In genomic region chr4:124555959-124556358, GRCh38 we compare ENCODE assay signal across 23 cellular contexts.
"Had no signal": no experiment of that assay in that cellular context is flagged by ENCODE, and none has a peak within 500 bp of the region (broad histone marks: within the 10 kb centered on the region; RNA-seq: fewer than 3 reads in every experiment).

No MANE protein-coding gene starts in this region.

- H3K4me3 Mint-ChIP-seq: activated CD4-positive, alpha-beta T cell treated with anti-CD3 and anti-CD28 coated beads for 36 hours; activated CD8-positive, alpha-beta T cell treated with anti-CD3 and anti-CD28 coated beads for 36 hours; activated naive CD4-positive, alpha-beta T cell treated with anti-CD3 and anti-CD28 coated beads, Interleukin-2, amount 50 U/mL, for 24 hours; T-cell had no signal

- H3K27ac Mint-ChIP-seq: activated CD4-positive, alpha-beta T cell treated with anti-CD3 and anti-CD28 coated beads for 36 hours; activated CD8-positive, alpha-beta T cell treated with anti-CD3 and anti-CD28 coated beads for 36 hours; activated naive CD4-positive, alpha-beta T cell treated with anti-CD3 and anti-CD28 coated beads, Interleukin-2, amount 50 U/mL, for 24 hours; T-cell had no signal

- H3K36me3 Mint-ChIP-seq: activated naive CD4-positive, alpha-beta T cell treated with anti-CD3 and anti-CD28 coated beads, Interleukin-2, amount 50 U/mL, for 24 hours; T-cell had no signal

- H3K4me1 Mint-ChIP-seq: activated CD4-positive, alpha-beta T cell treated with anti-CD3 and anti-CD28 coated beads for 36 hours; activated naive CD4-positive, alpha-beta T cell treated with anti-CD3 and anti-CD28 coated beads, Interleukin-2, amount 50 U/mL, for 24 hours; T-cell had no signal

- H3K9me3 Mint-ChIP-seq: activated CD8-positive, alpha-beta T cell treated with anti-CD3 and anti-CD28 coated beads for 36 hours; activated naive CD4-positive, alpha-beta T cell treated with anti-CD3 and anti-CD28 coated beads, Interleukin-2, amount 50 U/mL, for 24 hours; T-cell had no signal

- H3K27me3 Mint-ChIP-seq: activated CD4-positive, alpha-beta T cell treated with anti-CD3 and anti-CD28 coated beads for 36 hours; activated CD8-positive, alpha-beta T cell treated with anti-CD3 and anti-CD28 coated beads for 36 hours; activated naive CD4-positive, alpha-beta T cell treated with anti-CD3 and anti-CD28 coated beads, Interleukin-2, amount 50 U/mL, for 24 hours; T-cell had no signal

- ATAC-seq: activated CD4-positive, alpha-beta T cell treated with anti-CD3 and anti-CD28 coated beads for 36 hours; activated CD8-positive, alpha-beta T cell treated with anti-CD3 and anti-CD28 coated beads for 36 hours; PC-3; T-cell had no signal

- DNase-seq: activated CD4-positive, alpha-beta T cell treated with anti-CD3 and anti-CD28 coated beads for 36 hours; activated CD4-positive, alpha-beta T cell treated with anti-CD3 and anti-CD28 coated beads, Interleukin-2, amount 50 U/mL, for 1 hour; activated CD8-positive, alpha-beta memory T cell treated with anti-CD3 and anti-CD28 coated beads, Interleukin-2, amount 50 U/mL, for 4 hours; activated CD8-positive, alpha-beta T cell treated with anti-CD3 and anti-CD28 coated beads for 36 hours; activated naive CD4-positive, alpha-beta T cell; activated T-cell treated with anti-CD3 and anti-CD28 coated beads, Interleukin-2, amount 50 U/mL, for 1 hour; aorta; central memory CD4-positive, alpha-beta T cell; NCI-H1105; NCI-H1436 treated with DMSO at 0.1 percent for 48 hours; NCI-H187 treated with DMSO at 0.1 percent for 48 hours; NCI-H2171; NCI-H2227 treated with DMSO at 0.1 percent for 48 hours; NCI-H446 treated with DMSO at 0.1 percent for 48 hours; NCI-H524 treated with DMSO at 0.1 percent for 48 hours; NCI-H748 treated with DMSO at 0.1 percent for 48 hours; PC-3; SHP77 treated with DMSO at 0.1 percent for 48 hours; T-cell; T-helper 2 cell; T1000; WERI-Rb-1 had no signal
